1 cellular context compared by ENCODE assay signal in genomic region chr17:49000943-49001342, GRCh38.
TF ChIP-seq lines count a peak whose summit lies in the region.

No MANE protein-coding gene starts in this region.

TF ChIP-seq in K562, 482 proteins besides CTCF, POLR2A, EP300 and RAD21:
- peak; percentile 20; the same call in 1 of the 2 replicates for TF ChIP-seq FOSL1 (tag; conservative IDR thresholded peaks at IDR 0.05)
- TF ChIP-seq MLLT1 (IDR thresholded peaks at IDR 0.05) = peak; percentile 84 to 87
- TF ChIP-seq CUX1 (CRISPR knock-in tag; IDR thresholded peaks at IDR 0.05) = no peak
- peak; percentile 26; the same call in 1 of the 2 replicates for TF ChIP-seq SMARCC2 (IDR thresholded peaks at IDR 0.05; ENCODE audit: low read depth)
- TF ChIP-seq, protein P1, sequence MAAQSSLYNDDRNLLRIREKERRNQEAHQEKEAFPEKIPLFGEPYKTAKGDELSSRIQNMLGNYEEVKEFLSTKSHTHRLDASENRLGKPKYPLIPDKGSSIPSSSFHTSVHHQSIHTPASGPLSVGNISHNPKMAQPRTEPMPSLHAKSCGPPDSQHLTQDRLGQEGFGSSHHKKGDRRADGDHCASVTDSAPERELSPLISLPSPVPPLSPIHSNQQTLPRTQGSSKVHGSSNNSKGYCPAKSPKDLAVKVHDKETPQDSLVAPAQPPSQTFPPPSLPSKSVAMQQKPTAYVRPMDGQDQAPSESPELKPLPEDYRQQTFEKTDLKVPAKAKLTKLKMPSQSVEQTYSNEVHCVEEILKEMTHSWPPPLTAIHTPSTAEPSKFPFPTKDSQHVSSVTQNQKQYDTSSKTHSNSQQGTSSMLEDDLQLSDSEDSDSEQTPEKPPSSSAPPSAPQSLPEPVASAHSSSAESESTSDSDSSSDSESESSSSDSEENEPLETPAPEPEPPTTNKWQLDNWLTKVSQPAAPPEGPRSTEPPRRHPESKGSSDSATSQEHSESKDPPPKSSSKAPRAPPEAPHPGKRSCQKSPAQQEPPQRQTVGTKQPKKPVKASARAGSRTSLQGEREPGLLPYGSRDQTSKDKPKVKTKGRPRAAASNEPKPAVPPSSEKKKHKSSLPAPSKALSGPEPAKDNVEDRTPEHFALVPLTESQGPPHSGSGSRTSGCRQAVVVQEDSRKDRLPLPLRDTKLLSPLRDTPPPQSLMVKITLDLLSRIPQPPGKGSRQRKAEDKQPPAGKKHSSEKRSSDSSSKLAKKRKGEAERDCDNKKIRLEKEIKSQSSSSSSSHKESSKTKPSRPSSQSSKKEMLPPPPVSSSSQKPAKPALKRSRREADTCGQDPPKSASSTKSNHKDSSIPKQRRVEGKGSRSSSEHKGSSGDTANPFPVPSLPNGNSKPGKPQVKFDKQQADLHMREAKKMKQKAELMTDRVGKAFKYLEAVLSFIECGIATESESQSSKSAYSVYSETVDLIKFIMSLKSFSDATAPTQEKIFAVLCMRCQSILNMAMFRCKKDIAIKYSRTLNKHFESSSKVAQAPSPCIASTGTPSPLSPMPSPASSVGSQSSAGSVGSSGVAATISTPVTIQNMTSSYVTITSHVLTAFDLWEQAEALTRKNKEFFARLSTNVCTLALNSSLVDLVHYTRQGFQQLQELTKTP (IDR thresholded peaks at IDR 0.05; ENCODE audit: low read depth in 1 of 2, partially characterized antibody in 2 of 2) = peak in 1 of 2 experiments; percentile 42
- no peak for TF ChIP-seq PHF20 (IDR thresholded peaks at IDR 0.05; ENCODE audit: partially characterized antibody)
- 0 out of 2 replicates have a peak, but pooled peaks have one; percentile 9 for TF ChIP-seq ARID3A (IDR thresholded peaks at IDR 0.05; ENCODE audit: borderline replicate concordance, low read depth, low read length)
- TF ChIP-seq NFXL1 (CRISPR knock-in tag; IDR thresholded peaks at IDR 0.05) = no peak
- TF ChIP-seq, protein P2, sequence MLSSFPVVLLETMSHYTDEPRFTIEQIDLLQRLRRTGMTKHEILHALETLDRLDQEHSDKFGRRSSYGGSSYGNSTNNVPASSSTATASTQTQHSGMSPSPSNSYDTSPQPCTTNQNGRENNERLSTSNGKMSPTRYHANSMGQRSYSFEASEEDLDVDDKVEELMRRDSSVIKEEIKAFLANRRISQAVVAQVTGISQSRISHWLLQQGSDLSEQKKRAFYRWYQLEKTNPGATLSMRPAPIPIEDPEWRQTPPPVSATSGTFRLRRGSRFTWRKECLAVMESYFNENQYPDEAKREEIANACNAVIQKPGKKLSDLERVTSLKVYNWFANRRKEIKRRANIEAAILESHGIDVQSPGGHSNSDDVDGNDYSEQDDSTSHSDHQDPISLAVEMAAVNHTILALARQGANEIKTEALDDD (IDR thresholded peaks at IDR 0.05) = peak; percentile 64; the same call in 1 of the 2 replicates
